Comparison of ENCODE assay signal across 1 cellular context in genomic region chr17:57921342-57921741, GRCh38.
TF ChIP-seq lines count a peak whose summit lies in the region.

No MANE protein-coding gene starts in this region.

TF ChIP-seq in HepG2, 621 proteins besides CTCF, POLR2A, EP300 and RAD21 (continued from another document):
- TF ChIP-seq ZNF75D (CRISPR knock-in tag; IDR thresholded peaks at IDR 0.05; ENCODE audit: borderline replicate concordance): no peak
- TF ChIP-seq TCF7 (IDR thresholded peaks at IDR 0.05; ENCODE audit: low read depth): no peak
- no peak for TF ChIP-seq ZNF703 (CRISPR knock-in tag; IDR thresholded peaks at IDR 0.05; ENCODE audit: borderline replicate concordance)
- TF ChIP-seq SMAD1 (CRISPR knock-in tag; IDR thresholded peaks at IDR 0.05; ENCODE audit: borderline replicate concordance, low read depth): no peak
